Comparison of ENCODE assay signal across 12 cellular contexts in the genomic region with DNA sequence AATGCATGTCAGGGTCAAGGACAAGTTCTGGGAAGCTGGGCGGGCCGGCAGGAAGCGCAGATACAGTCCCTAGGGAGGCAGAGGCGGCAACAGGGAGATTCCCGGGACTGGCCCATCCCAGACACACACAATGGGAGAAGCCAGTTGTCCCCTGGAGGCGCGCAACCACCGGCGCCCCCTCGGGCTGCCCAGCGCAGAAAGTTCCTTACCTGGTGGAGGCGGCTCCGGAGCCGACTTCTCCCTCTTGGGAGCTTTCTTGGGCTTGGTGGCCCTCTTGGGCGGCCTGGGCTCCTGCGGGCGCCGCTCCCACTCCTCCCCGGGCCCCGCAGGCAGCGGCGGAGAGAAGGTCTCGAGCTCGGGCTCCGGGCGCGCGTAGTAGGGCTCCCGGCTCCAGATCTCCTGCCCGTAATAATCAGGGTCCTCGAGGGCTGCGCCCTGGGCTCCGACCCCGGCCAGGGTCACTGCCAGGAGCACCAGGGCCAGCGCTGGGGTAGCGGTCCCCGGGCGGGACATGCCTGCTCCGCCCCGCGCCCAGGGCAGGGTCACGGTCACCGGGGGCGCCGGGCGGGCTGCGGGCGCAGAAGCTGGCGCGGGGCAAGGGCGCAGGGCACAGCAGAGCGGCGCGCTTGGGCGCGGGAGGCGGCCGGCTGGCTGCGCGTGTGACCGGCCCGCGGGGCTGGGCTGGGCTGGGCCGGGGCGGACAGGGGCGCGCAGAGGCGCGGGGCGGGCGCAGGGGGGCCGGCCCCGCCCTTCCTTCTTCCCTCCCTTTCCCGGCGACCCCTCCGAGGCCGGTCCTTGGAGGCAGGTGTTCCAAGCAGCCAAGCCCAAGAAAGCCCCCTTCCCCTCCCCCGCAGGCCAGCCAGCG. TPM values are rescaled to one million over a fixed set of nuclear protein-coding genes. Genes with fewer than 3 reads are reported as not detected.
DNase-seq lines count a peak whose midpoint lies in the region; ATAC-seq and TF ChIP-seq lines count a peak whose summit lies in the region.
"Had no signal": no experiment of that assay in that cellular context is flagged by ENCODE, and none has a peak within 500 bp of the region (broad histone marks: within the 10 kb centered on the region; RNA-seq: fewer than 3 reads in every experiment).

A gene (minus strand): TSS at position 661 of the 865 bp plus-strand sequence. CDS start 148 bp downstream, at position 513.

- DNase-seq in fibroblast of gingiva (ENCODE audit: low read depth) (peak; percentile 25), testis (peak; percentile 46), NCI-H1694 (lab: John Stamatoyannopoulos, UW) (no peak)
- no peak for DNase-seq in activated CD4-positive, CD25-positive, alpha-beta regulatory T cell treated with anti-CD3 and anti-CD28 coated beads, Interleukin-2, amount 50 U/mL, for 72 hours
- DNase-seq: body of pancreas, MM.1S, NCI-H748 treated with DMSO at 0.1 percent for 48 hours, pancreas had no signal

- peak within 1 kb of the TSS; percentile 64 for H3K9ac ChIP-seq in HUES64 (ENCODE audit: low read depth, low read length)

- no peak within 1 kb of the TSS for H3K27ac ChIP-seq in HUES64 (ENCODE audit: low read depth, low read length)
- H3K27ac ChIP-seq in mesodermal cell (ENCODE audit: low read depth, low read length, severe bottlenecking), result no peak within 1 kb of the TSS
- H3K27ac ChIP-seq in testis, result peak within 1 kb of the TSS; percentile 41 to 92

- no peak for TF ChIP-seq CTCF in testis (IDR thresholded peaks at IDR 0.05)

- peak within 1 kb of the TSS; percentile 63 for H3K4me3 ChIP-seq in HUES64 (ENCODE audit: low read length)
- H3K4me3 ChIP-seq in mesodermal cell (ENCODE audit: extremely low read depth, insufficient read depth, low read length, poor library complexity, severe bottlenecking), result peak within 1 kb of the TSS; percentile 49
- peak within 1 kb of the TSS; percentile 54 to 57 for H3K4me3 ChIP-seq in testis
- H3K4me3 ChIP-seq: body of pancreas had no signal

- H3K4me1 ChIP-seq in HUES64 (ENCODE audit: insufficient read depth, low read length) (peaks cover 6% of the 10 kb centered on the region; the same call in 1 of the 2 replicates), mesodermal cell (ENCODE audit: control insufficient read depth, insufficient read depth, low read length, poor library complexity, severe bottlenecking) (peaks cover 5% of the 10 kb centered on the region), testis (peaks cover 1% of the 10 kb centered on the region)
- H3K4me1 ChIP-seq: body of pancreas, pancreas had no signal

- H3K36me3 ChIP-seq in HUES64 (ENCODE audit: insufficient read depth, low read length), result no peaks in the 10 kb centered on the region
- peaks cover 3% of the 10 kb centered on the region for H3K36me3 ChIP-seq in mesodermal cell (ENCODE audit: control insufficient read depth, insufficient read depth, low read length)
- no peaks in the 10 kb centered on the region for H3K36me3 ChIP-seq in testis (ENCODE audit: low read depth, missing control alignments)
- H3K36me3 ChIP-seq: pancreas had no signal

- H3K27me3 ChIP-seq in HUES64 (ENCODE audit: insufficient read depth, low read length) (peaks cover 47% of the 10 kb centered on the region), testis (no peaks in the 10 kb centered on the region)
- H3K27me3 ChIP-seq: body of pancreas, pancreas had no signal

- intact Hi-C loops in testis (cut with DNase I; ENCODE audit: low total_unique reads), result no loop called here

- TF ChIP-seq POLR2A in testis (IDR thresholded peaks at IDR 0.05), result no peak

- H3K9me3 ChIP-seq in HUES64 (ENCODE audit: insufficient read depth, low read depth, low read length) (no peaks in the 10 kb centered on the region), mesodermal cell (ENCODE audit: control insufficient read depth, low read length) (peaks cover 3% of the 10 kb centered on the region), testis (no peaks in the 10 kb centered on the region)
- H3K9me3 ChIP-seq: body of pancreas, pancreas had no signal

- no peak for ATAC-seq in GM21529 (IDR thresholded peaks at IDR 0.05; ENCODE audit: unreplicated experiment)
- ATAC-seq in HG03159 (IDR thresholded peaks at IDR 0.05; ENCODE audit: unreplicated experiment), result no peak
- ATAC-seq: body of pancreas had no signal

- WGBS in HUES64, result 1% methylated on average over 79 of the region's 79 CpGs
- 3 to 6% methylated on average over 41 to 69 of the region's 79 CpGs for WGBS in mesodermal cell (ENCODE audit: insufficient coverage in 2 of 2), 2 experiments
- WGBS in testis, 2 donors, result 1 to 3% methylated on average over 24 to 44 of the region's 79 CpGs

RNA-seq across cellular contexts. Expression of the gene that starts here (rescaled TPM):
- 2.8 TPM for polyA plus RNA-seq in HUES64 (2013, experiment 1 of 2)
- polyA plus RNA-seq in HUES64 (2013, experiment 2 of 2), result 3.0 TPM
- 13.4 TPM for polyA plus RNA-seq in mesodermal cell (2013, experiment 1 of 2)
- polyA plus RNA-seq in mesodermal cell (2013, experiment 2 of 2), result 12.5 TPM
- total RNA-seq in testis, result 10 to 100 TPM; 16.0 to 17.5 TPM
- 40.0 TPM for polyA plus RNA-seq in testis (ENCODE audit: insufficient read depth, low read depth, low replicate concordance)

Comparison
In these comparisons a context has a peak if more than half of its experiments do, and no peak if none do; other contexts are left out.
1. H3K27ac ChIP-seq: peak in testis (2 of 2); none in HUES64 (single experiment) and mesodermal cell (single experiment).
2. DNase-seq: peak in fibroblast of gingiva (single experiment) and testis (single experiment); none in NCI-H1694 (single experiment) and activated CD4-positive, CD25-positive, alpha-beta regulatory T cell treated with anti-CD3 and anti-CD28 coated beads, Interleukin-2, amount 50 U/mL, for 72 hours (single experiment).
3. Peak in every context shown above with its lines, with median percentiles within 50 percentile points of each other: H3K4me3 ChIP-seq.